Comparison of ENCODE assay signal across 14 cellular contexts in genomic region chr3:135217730-135218129, GRCh38.
DNase-seq lines count a peak whose midpoint lies in the region; ATAC-seq, FAIRE-seq and TF ChIP-seq lines count a peak whose summit lies in the region.
"Had no signal": no experiment of that assay in that cellular context is flagged by ENCODE, and none has a peak within 500 bp of the region (broad histone marks: within the 10 kb centered on the region; RNA-seq: fewer than 3 reads in every experiment).

No MANE protein-coding gene starts in this region.

- no peak overlapping the region for H2BK12ac ChIP-seq in H1 (ENCODE audit: low read depth, low read length)

- H3K9me2 ChIP-seq in Karpas-422 (replicated peaks; ENCODE audit: insufficient read depth, low read length) = no peaks in the 10 kb centered on the region

- TF ChIP-seq POLR2A in H1 (IDR thresholded peaks at IDR 0.05; ENCODE audit: control extremely low read depth in 1 of 2, low read depth in 2 of 2, low read length in 2 of 2) (no peak), gastroesophageal sphincter (IDR thresholded peaks at IDR 0.05) (no peak)

- H3K4me3 ChIP-seq in Karpas-422 (ENCODE audit: low read length) = no peak overlapping the region
- no peak overlapping the region for H3K4me3 ChIP-seq in H1 (ENCODE audit: extremely low read depth in 1 of 4, insufficient read depth in 2 of 4, low read depth in 3 of 4, low read length in 4 of 4)
- no peak overlapping the region for H3K4me3 ChIP-seq in skeletal muscle tissue (ENCODE audit: low read length in 3 of 3)
- no peak overlapping the region for H3K4me3 ChIP-seq in gastroesophageal sphincter
- H3K4me3 ChIP-seq: A549, GM12878 had no signal

- no peaks in the 10 kb centered on the region for H3K27me3 ChIP-seq in Karpas-422 (ENCODE audit: low read length)
- no peaks in the 10 kb centered on the region; a peak in 1 of 7 replicates for H3K27me3 ChIP-seq in H1 (replicated peaks in 1 of 4; ENCODE audit: control insufficient read depth in 3 of 4, extremely low read depth in 1 of 4, insufficient read depth in 3 of 4, low read length in 3 of 4)
- H3K27me3 ChIP-seq in skeletal muscle tissue (ENCODE audit: control insufficient read depth in 3 of 3, insufficient read depth in 3 of 3, low read length in 3 of 3) = no peaks in the 10 kb centered on the region
- no peaks in the 10 kb centered on the region for H3K27me3 ChIP-seq in gastroesophageal sphincter
- H3K27me3 ChIP-seq: BE2C had no signal

- no peaks in the 10 kb centered on the region for H3K79me1 ChIP-seq in H1 (ENCODE audit: low read depth, low read length)

- ATAC-seq in gastroesophageal sphincter = no peak
- ATAC-seq: A549 had no signal

- H3K23me2 ChIP-seq in H1 (ENCODE audit: low read depth, low read length) = no peaks in the 10 kb centered on the region

- H3K4me1 Mint-ChIP-seq in nephron = peaks cover 34% of the 10 kb centered on the region
- H3K4me1 Mint-ChIP-seq: CD4-positive, alpha-beta memory T cell had no signal

- no peak for FAIRE-seq in H1 (lab: Jason Lieb, UNC)
- FAIRE-seq: A549, GM12878, GM18507 had no signal

- H2BK5ac ChIP-seq in H1 (ENCODE audit: low read depth, low read length) = no peak overlapping the region

- no peaks in the 10 kb centered on the region for H3K27me3 Mint-ChIP-seq in nephron (ENCODE audit: low read depth)

- H3K79me2 ChIP-seq in Karpas-422 (ENCODE audit: low read length) (no peaks in the 10 kb centered on the region), H1 (ENCODE audit: control insufficient read depth in 1 of 2, insufficient read depth in 2 of 2, low read length in 2 of 2) (no peaks in the 10 kb centered on the region)

- no peak overlapping the region for H4K5ac ChIP-seq in H1 (ENCODE audit: insufficient read length, low read depth, low read length)

- H3K56ac ChIP-seq in H1 (replicated peaks; ENCODE audit: insufficient read length, low read depth, low read length) = no peak overlapping the region

- no peaks in the 10 kb centered on the region for H3K9me3 Mint-ChIP-seq in nephron

- POLR2A ChIA-PET in H1 (lab: Charles Lee; ENCODE audit: partially characterized antibody) = no interaction called here

- WGBS in H1 (ENCODE audit: extremely low coverage in 1 of 2, insufficient coverage in 1 of 2, insufficient read length in 1 of 2, insufficient replicate concordance in 2 of 2, low coverage in 1 of 2, low lambda C conversion rate in 2 of 2, missing lambda C conversion rate in 1 of 2), 2 experiments = 88% methylated on average over 3 of the region's 3 CpGs; no CpG with 5 or more reads in 1 of the 2 experiments
- 56 to 59% methylated on average over 3 of the region's 3 CpGs for WGBS in gastroesophageal sphincter (ENCODE audit: low coverage in 1 of 2), 2 donors

- H3K4ac ChIP-seq in H1 (replicated peaks; ENCODE audit: insufficient read length, low read depth, low read length) = no peak overlapping the region

- no peak for TF ChIP-seq CTCF in H1 (IDR thresholded peaks at IDR 0.05; ENCODE audit: control extremely low read depth in 1 of 3, insufficient read depth in 1 of 3, low read depth in 1 of 3, low read length in 3 of 3)
- no peak for TF ChIP-seq CTCF in nephron (IDR thresholded peaks at IDR 0.05; ENCODE audit: unreplicated experiment in 3 of 3)
- no peak for TF ChIP-seq CTCF in gastroesophageal sphincter (IDR thresholded peaks at IDR 0.05)

- H3K36me3 ChIP-seq in Karpas-422 (ENCODE audit: insufficient read depth, low read length) (no peaks in the 10 kb centered on the region), H1 (ENCODE audit: control insufficient read depth in 2 of 4, insufficient read depth in 4 of 4, low read length in 3 of 4) (no peaks in the 10 kb centered on the region), skeletal muscle tissue (ENCODE audit: control insufficient read depth in 3 of 3, insufficient read depth in 3 of 3, low read length in 3 of 3) (no peaks in the 10 kb centered on the region), gastroesophageal sphincter (no peaks in the 10 kb centered on the region)
- H3K36me3 ChIP-seq: BE2C had no signal

- no peak overlapping the region for H3K23ac ChIP-seq in H1 (ENCODE audit: insufficient read length)

- H2BK20ac ChIP-seq in H1 (ENCODE audit: low read length) = peak overlapping the region; percentile 23; the same call in 1 of the 2 replicates

- H3K4me1 ChIP-seq in Karpas-422 (ENCODE audit: low read length) (peaks cover 37% of the 10 kb centered on the region), H1 (replicated peaks in 1 of 4; ENCODE audit: control insufficient read depth in 3 of 4, insufficient read depth in 4 of 4, low read length in 3 of 4) (peaks cover 2 to 20% (median 16%) of the 10 kb centered on the region in 4 experiments; a peak in 5 of 7 replicates), skeletal muscle tissue (ENCODE audit: control insufficient read depth in 3 of 3, insufficient read depth in 3 of 3, low read length in 3 of 3) (peaks cover 33 to 51% (median 39%) of the 10 kb centered on the region in 3 donors), gastroesophageal sphincter (no peaks in the 10 kb centered on the region)
- H3K4me1 ChIP-seq: A549, BE2C had no signal

- H3K36me3 Mint-ChIP-seq in nephron (ENCODE audit: low read depth) = no peaks in the 10 kb centered on the region
- H3K36me3 Mint-ChIP-seq: CD4-positive, alpha-beta memory T cell had no signal

- no peak overlapping the region for H2AK5ac ChIP-seq in H1 (ENCODE audit: low read depth, low read length)

- H2AFZ ChIP-seq in Karpas-422 (ENCODE audit: low read length) (no peak overlapping the region), H1 (ENCODE audit: low read length) (no peak overlapping the region)

- DNase-seq in Karpas-422 = no peak
- no peak for DNase-seq in H1 (ENCODE audit: low read depth in 1 of 2, low spot score in 2 of 2)
- DNase-seq in NCI-H774 (lab: John Stamatoyannopoulos, UW) = no peak
- DNase-seq in stimulated activated CD4-positive, alpha-beta T cell treated with anti-CD3 and anti-CD28 coated beads, Interleukin-12 subunit alpha, Interleukin-12 subunit beta, amount 100 ng/mL, for 4 hours = no peak
- DNase-seq: BE2C; CD4-positive, alpha-beta memory T cell; DMS79 had no signal

- H4K20me1 ChIP-seq in Karpas-422 (ENCODE audit: insufficient read depth, low read depth, low read length) (no peaks in the 10 kb centered on the region), H1 (replicated peaks in 1 of 2; ENCODE audit: control insufficient read depth in 1 of 2, insufficient read depth in 2 of 2, low read length in 2 of 2) (no peaks in the 10 kb centered on the region)

- CTCF ChIA-PET in H1 (lab: Charles Lee; ENCODE audit: partially characterized antibody) = interaction anchor here (1.5 to 2.8 kb wide), 2 partner anchors 12 to 16 kb away, joined by 3 to 8 read pairs; no protein-coding TSS in a partner anchor

- H3K4me3 Mint-ChIP-seq in nephron = no peak overlapping the region
- H3K4me3 Mint-ChIP-seq: CD4-positive, alpha-beta memory T cell had no signal

- no peak overlapping the region for H4K8ac ChIP-seq in H1 (ENCODE audit: extremely low read depth, insufficient read depth, low read length)

- H3K18ac ChIP-seq in H1 (ENCODE audit: extremely low read depth, low read length) = no peak overlapping the region

- H4K91ac ChIP-seq in H1 (replicated peaks; ENCODE audit: insufficient read length, low read length) = no peak overlapping the region

- no peak overlapping the region for H3K14ac ChIP-seq in H1 (ENCODE audit: insufficient read length)

- H3K9ac ChIP-seq in Karpas-422 (ENCODE audit: low read length) (no peak overlapping the region), H1 (replicated peaks in 1 of 4; ENCODE audit: extremely low read depth in 1 of 4, low read depth in 3 of 4, low read length in 3 of 4) (no peak overlapping the region), skeletal muscle tissue (ENCODE audit: low read depth in 1 of 3, low read length in 3 of 3) (peak overlapping the region; percentile 57 to 67 (median 57))

- H3K4me2 ChIP-seq in Karpas-422 (ENCODE audit: low read depth, low read length, poor library complexity, severe bottlenecking) (peak overlapping the region; percentile 9), H1 (ENCODE audit: insufficient read depth in 1 of 2, low read depth in 2 of 2, low read length in 2 of 2) (no peak overlapping the region)
- H3K4me2 ChIP-seq: A549 had no signal

- no peak for TF ChIP-seq RAD21 in H1 (IDR thresholded peaks at IDR 0.05 in 1 of 2, conservative IDR thresholded peaks at IDR 0.05 in 1 of 2; ENCODE audit: low read depth in 2 of 2, low read length in 2 of 2)

- H3K9me3 ChIP-seq in Karpas-422 (ENCODE audit: low read length) (no peaks in the 10 kb centered on the region), H1 (ENCODE audit: insufficient read depth in 2 of 2, low read depth in 1 of 2, low read length in 1 of 2) (no peaks in the 10 kb centered on the region), skeletal muscle tissue (ENCODE audit: control insufficient read depth in 3 of 3, low read length in 3 of 3) (no peaks in the 10 kb centered on the region), gastroesophageal sphincter (no peaks in the 10 kb centered on the region)
- H3K9me3 ChIP-seq: A549, BE2C had no signal

- no peak overlapping the region for H3K27ac ChIP-seq in Karpas-422 (ENCODE audit: low read length)
- H3K27ac ChIP-seq in H1 (ENCODE audit: low read depth, low read length) = no peak overlapping the region
- peak overlapping the region; percentile 92 for H3K27ac ChIP-seq in skeletal muscle tissue (ENCODE audit: low read depth, low read length)
- no peak overlapping the region for H3K27ac ChIP-seq in gastroesophageal sphincter
- H3K27ac ChIP-seq: A549, C4-2B had no signal

- no peak overlapping the region for H2BK120ac ChIP-seq in H1 (replicated peaks; ENCODE audit: low read depth, low read length)

- TF ChIP-seq EP300 in H1 (IDR thresholded peaks at IDR 0.05; ENCODE audit: borderline replicate concordance in 1 of 2, low read depth in 2 of 2, low read length in 2 of 2) (no peak), gastroesophageal sphincter (IDR thresholded peaks at IDR 0.05) (no peak)

- no peak overlapping the region for H2BK15ac ChIP-seq in H1 (ENCODE audit: low read length)

- peak overlapping the region in 2 of 3 experiments; percentile 5 to 24 for H3K27ac Mint-ChIP-seq in nephron
- H3K27ac Mint-ChIP-seq: CD4-positive, alpha-beta memory T cell had no signal

TF ChIP-seq in H1, 55 proteins besides CTCF, POLR2A, EP300 and RAD21 (continues in another document):
- TF ChIP-seq CREB1 (IDR thresholded peaks at IDR 0.05) (no peak), TEAD4 (IDR thresholded peaks at IDR 0.05; ENCODE audit: low read depth, low read length) (no peak), NANOG (IDR thresholded peaks at IDR 0.05; ENCODE audit: insufficient read depth, low read depth, low read length, poor library complexity, severe bottlenecking) (no peak), POLR2AphosphoS5 (IDR thresholded peaks at IDR 0.05; ENCODE audit: low read depth, low read length) (no peak), ATF3 (IDR thresholded peaks at IDR 0.05; ENCODE audit: insufficient read depth, low read depth, low read length) (no peak), GABPA (IDR thresholded peaks at IDR 0.05; ENCODE audit: borderline replicate concordance, insufficient read depth, low read length) (no peak), CTBP2 (IDR thresholded peaks at IDR 0.05; ENCODE audit: borderline replicate concordance, insufficient read depth, insufficient read length, low read length) (no peak)

Comparison
In these comparisons a context has a peak if more than half of its experiments do, and no peak if none do; other contexts are left out.
1. H3K9ac ChIP-seq: peak in skeletal muscle tissue (3 of 3); none in Karpas-422 (single experiment) and H1 (0 of 4).